In genomic region chr12:8950287-8950574, GRCh38 we compare ENCODE assay signal across 8 cellular contexts. TPM values are rescaled to one million over a fixed set of nuclear protein-coding genes. Genes with fewer than 3 reads are reported as not detected.
DNase-seq lines count a peak whose midpoint lies in the region; ATAC-seq, FAIRE-seq and TF ChIP-seq lines count a peak whose summit lies in the region.

No MANE protein-coding gene starts in this region.

- TF ChIP-seq RAD21 in HepG2 (CRISPR knock-in tag; IDR thresholded peaks at IDR 0.05), result no peak

- peak; percentile 55 for DNase-seq in NCI-H82 treated with DMSO at 0.1 percent for 48 hours (lab: John Stamatoyannopoulos, UW; ENCODE audit: unreplicated experiment)
- no peak for DNase-seq in NCI-H82 (lab: John Stamatoyannopoulos, UW)
- no peak for DNase-seq in activated naive CD8-positive, alpha-beta T cell treated with anti-CD3 and anti-CD28 coated beads, Interleukin-2, amount 10 ng/mL, durations not matched to agents 7 days and 5 days
- no peak for DNase-seq in HepG2 (ENCODE audit: low spot score)
- DNase-seq in type B pancreatic cell (ENCODE audit: extremely low spot score, unreplicated experiment), result no peak
- no peak for DNase-seq in putamen (ENCODE audit: low spot score)

- intact Hi-C loops in HepG2 (cut with micrococcal nuclease; ENCODE audit: unreplicated experiment), result loop anchor here (1.0 kb wide), 1 partner anchor 89 kb away; no protein-coding TSS in a partner anchor

- H3K36me3 ChIP-seq in HepG2 (replicated peaks in 1 of 2; ENCODE audit: control insufficient read depth in 1 of 2, insufficient read depth in 2 of 2, low read length in 2 of 2), result peaks cover 2 to 11% of the 10 kb centered on the region in 2 experiments; a peak in 4 of 5 replicates

- H3K9ac ChIP-seq in HepG2 (ENCODE audit: insufficient read depth, low read depth, low read length), result peak overlapping the region; percentile 90

- H3K9me3 ChIP-seq in HepG2 (ENCODE audit: low read length), result no peaks in the 10 kb centered on the region; the same call in 1 of the 2 replicates

- no peaks in the 10 kb centered on the region; a peak in 1 of 5 replicates for H3K27me3 ChIP-seq in HepG2 (ENCODE audit: control insufficient read depth in 1 of 2, insufficient read depth in 2 of 2, low read length in 2 of 2)

- TF ChIP-seq CTCF in HepG2 (CRISPR knock-in tag; IDR thresholded peaks at IDR 0.05) (no peak), type B pancreatic cell (conservative IDR thresholded peaks at IDR 0.05) (no peak)

- H3K27me3 Mint-ChIP-seq in activated naive CD8-positive, alpha-beta T cell treated with anti-CD3 and anti-CD28 coated beads, Interleukin-2, amount 10 ng/mL, durations not matched to agents 7 days and 5 days, result no peaks in the 10 kb centered on the region
- H3K27me3 Mint-ChIP-seq in type B pancreatic cell, result no peaks in the 10 kb centered on the region

- peak overlapping the region; percentile 91 for H3K27ac Mint-ChIP-seq in activated naive CD8-positive, alpha-beta T cell treated with anti-CD3 and anti-CD28 coated beads, Interleukin-2, amount 10 ng/mL, durations not matched to agents 7 days and 5 days
- peak overlapping the region; percentile 98 for H3K27ac Mint-ChIP-seq in type B pancreatic cell

- peak overlapping the region; percentile 93 for H3K27ac ChIP-seq in HepG2 (ENCODE audit: extremely low read length, insufficient read depth, low read length)

- WGBS in HepG2 (ENCODE audit: low lambda C conversion rate), result 0% methylated on average over 7 of the region's 7 CpGs

- no peak for TF ChIP-seq POLR2A in HepG2 (IDR thresholded peaks at IDR 0.05; ENCODE audit: insufficient read depth in 1 of 2, low read depth in 2 of 2, low read length in 2 of 2)

- peaks cover 48% of the 10 kb centered on the region for H3K4me1 Mint-ChIP-seq in activated naive CD8-positive, alpha-beta T cell treated with anti-CD3 and anti-CD28 coated beads, Interleukin-2, amount 10 ng/mL, durations not matched to agents 7 days and 5 days
- peaks cover 4% of the 10 kb centered on the region for H3K4me1 Mint-ChIP-seq in type B pancreatic cell (ENCODE audit: unreplicated experiment)

- peak overlapping the region; percentile 90 for H3K4me2 ChIP-seq in HepG2 (ENCODE audit: low read depth, low read length)

- H4K20me1 ChIP-seq in HepG2 (ENCODE audit: insufficient read depth, low read length), result no peaks in the 10 kb centered on the region

- BruUV-seq in HepG2 (replicated peaks; lab: Mats Ljungman, UMichigan), result TSS peak; percentile 74

- H2AFZ ChIP-seq in HepG2 (ENCODE audit: low read length), result peak overlapping the region; percentile 100

- peaks cover 36% of the 10 kb centered on the region for H3K79me2 ChIP-seq in HepG2 (ENCODE audit: insufficient read depth, low read length)

- H3K36me3 Mint-ChIP-seq in activated naive CD8-positive, alpha-beta T cell treated with anti-CD3 and anti-CD28 coated beads, Interleukin-2, amount 10 ng/mL, durations not matched to agents 7 days and 5 days, result peaks cover 23% of the 10 kb centered on the region
- H3K36me3 Mint-ChIP-seq in type B pancreatic cell, result peaks cover 32% of the 10 kb centered on the region

- CTCF ChIA-PET in HepG2 (lab: Yijun Ruan, JAX; ENCODE audit: low intra/inter-chr PET ratio, low total read pairs), result interaction anchor here (1.6 kb wide), 1 partner anchor 89 kb away, joined by 5 read pairs; no protein-coding TSS in a partner anchor

- H3K4me3 Mint-ChIP-seq in activated naive CD8-positive, alpha-beta T cell treated with anti-CD3 and anti-CD28 coated beads, Interleukin-2, amount 10 ng/mL, durations not matched to agents 7 days and 5 days, result peak overlapping the region; percentile 93
- H3K4me3 Mint-ChIP-seq in type B pancreatic cell, result peak overlapping the region; percentile 95

- peak overlapping the region; percentile 81 to 89 (median 86) for H3K4me3 ChIP-seq in HepG2 (replicated peaks in 1 of 3; ENCODE audit: insufficient read depth in 1 of 3, low read depth in 2 of 3, low read length in 3 of 3)

- H3K4me1 ChIP-seq in HepG2 (ENCODE audit: insufficient read depth, low read length), result peaks cover 30% of the 10 kb centered on the region

- POLR2A ChIA-PET in activated naive CD8-positive, alpha-beta T cell treated with anti-CD3 and anti-CD28 coated beads, Interleukin-2, amount 10 ng/mL, durations not matched to agents 7 days and 5 days (lab: Charles Lee), result interaction anchor here (0.8 to 2.5 kb wide), 10 partner anchors 34 to 114 kb away, joined by 3 to 17 read pairs (median 7); partner anchors contain the start of gene PHC1
- POLR2A ChIA-PET in HepG2 (lab: Yijun Ruan, JAX), result interaction anchor here (1.1 to 2.4 kb wide), 7 partner anchors 8 to 166 kb away, joined by 3 to 27 read pairs (median 6); partner anchors contain the start of genes A2M and PHC1

- ATAC-seq in HG03378 (IDR thresholded peaks at IDR 0.05; ENCODE audit: unreplicated experiment) (peak; percentile 15), HepG2 (peak; percentile 28), HG03521 (IDR thresholded peaks at IDR 0.05; ENCODE audit: unreplicated experiment) (no peak)
- ATAC-seq in activated naive CD8-positive, alpha-beta T cell treated with anti-CD3 and anti-CD28 coated beads, Interleukin-2, amount 10 ng/mL, durations not matched to agents 7 days and 5 days (ENCODE audit: low read depth), result no peak

- no peak for FAIRE-seq in HepG2 (lab: Jason Lieb, UNC)

- in situ Hi-C loops in HepG2 (cut with HindIII; ENCODE audit: extremely low pct_ligation_motif_present, low pct_unique_long_range_greater_than_20kb), result no loop called here

- TF ChIP-seq EP300 in HepG2 (IDR thresholded peaks at IDR 0.05; ENCODE audit: low read depth in 2 of 2, low read length in 2 of 2), result no peak
- TF ChIP-seq EP300 in HepG2 (CRISPR knock-in tag; IDR thresholded peaks at IDR 0.05; ENCODE audit: borderline replicate concordance), result no peak

- peaks cover 11% of the 10 kb centered on the region for H3K9me3 Mint-ChIP-seq in activated naive CD8-positive, alpha-beta T cell treated with anti-CD3 and anti-CD28 coated beads, Interleukin-2, amount 10 ng/mL, durations not matched to agents 7 days and 5 days
- no peaks in the 10 kb centered on the region for H3K9me3 Mint-ChIP-seq in type B pancreatic cell

RNA-seq across cellular contexts. Expression of gene M6PR, which starts 0.8 kb away (rescaled TPM):
- 100 to 1,000 TPM; 183 to 192 TPM for total RNA-seq in activated naive CD8-positive, alpha-beta T cell treated with anti-CD3 and anti-CD28 coated beads, Interleukin-2, amount 10 ng/mL, durations not matched to agents 7 days and 5 days
- total RNA-seq in HepG2 (2016; rRNA removed; fragmentation: Illumina TruSeq; extraction: Trizol), result 68.5 and 127 TPM in 2 replicates
- total RNA-seq in HepG2 (2016; cell fraction: cytosol; rRNA removed; fragmentation: Illumina TruSeq; extraction: Trizol; ENCODE audit: low read depth), result 36.4 and 46.3 TPM in 2 replicates
- 82.3 and 126 TPM in 2 replicates for total RNA-seq in HepG2 (2016; cell fraction: insoluble cytoplasmic fraction; rRNA removed; fragmentation: Illumina TruSeq; extraction: Trizol)
- total RNA-seq in HepG2 (2016; cell fraction: membrane; rRNA removed; fragmentation: Illumina TruSeq; extraction: Trizol), result 62.4 and 64.9 TPM in 2 replicates
- 126 and 143 TPM in 2 replicates for total RNA-seq in HepG2 (2016; cell fraction: nucleus; rRNA removed; fragmentation: Illumina TruSeq; extraction: Trizol)
- polyA plus RNA-seq in HepG2 (2011; rRNA removed), result 90.5 and 98.2 TPM in 2 replicates
- polyA plus RNA-seq in HepG2 (2011; cell fraction: cytosol; rRNA removed), result 61.4 and 84.5 TPM in 2 replicates
- 91.0 and 114 TPM in 2 replicates for polyA plus RNA-seq in HepG2 (2011; cell fraction: nucleus; rRNA removed)
- polyA plus RNA-seq in HepG2 (2012), result 68.5 and 69.2 TPM in 2 replicates
- polyA plus RNA-seq in HepG2 (2016; cell fraction: cytosol; fragmentation: Illumina TruSeq; extraction: Trizol; ENCODE audit: low read depth), result 22.0 and 27.6 TPM in 2 replicates
- polyA plus RNA-seq in HepG2 (2016; cell fraction: insoluble cytoplasmic fraction; fragmentation: Illumina TruSeq; extraction: Trizol; ENCODE audit: low read depth), result 60.7 and 70.5 TPM in 2 replicates
- 40.1 and 44.7 TPM in 2 replicates for polyA plus RNA-seq in HepG2 (2016; cell fraction: membrane; fragmentation: Illumina TruSeq; extraction: Trizol; ENCODE audit: low read depth)
- 178 and 205 TPM in 2 replicates for polyA plus RNA-seq in HepG2 (2016; cell fraction: nucleus; fragmentation: Illumina TruSeq; extraction: Trizol; ENCODE audit: insufficient read depth, low read depth)
- polyA minus RNA-seq in HepG2 (2011; rRNA and poly(A)+ RNA removed; ENCODE audit: low replicate concordance), result 167 and 331 TPM in 2 replicates
- 67.1 and 75.4 TPM in 2 replicates for polyA minus RNA-seq in HepG2 (2011; cell fraction: cytosol; rRNA and poly(A)+ RNA removed)
- 64.4 and 78.3 TPM in 2 replicates for polyA minus RNA-seq in HepG2 (2011; cell fraction: nucleus; rRNA and poly(A)+ RNA removed)
- 129 and 264 TPM in 2 replicates for total RNA-seq in type B pancreatic cell (ENCODE audit: low replicate concordance)

RNA-seq across cellular contexts. Expression of gene PHC1, which starts 35.9 kb away (rescaled TPM):
- total RNA-seq in activated naive CD8-positive, alpha-beta T cell treated with anti-CD3 and anti-CD28 coated beads, Interleukin-2, amount 10 ng/mL, durations not matched to agents 7 days and 5 days, result 10 to 100 TPM; 20.6 to 23.9 TPM
- total RNA-seq in HepG2 (2016; rRNA removed; fragmentation: Illumina TruSeq; extraction: Trizol) (9.4 and 12.5 TPM in 2 replicates), type B pancreatic cell (ENCODE audit: low replicate concordance) (80.8 and 107 TPM in 2 replicates)
- total RNA-seq in HepG2 (2016; cell fraction: cytosol; rRNA removed; fragmentation: Illumina TruSeq; extraction: Trizol; ENCODE audit: low read depth), result 3.5 and 4.3 TPM in 2 replicates
- total RNA-seq in HepG2 (2016; cell fraction: insoluble cytoplasmic fraction; rRNA removed; fragmentation: Illumina TruSeq; extraction: Trizol), result 9.1 and 10.8 TPM in 2 replicates
- 15.0 and 16.0 TPM in 2 replicates for total RNA-seq in HepG2 (2016; cell fraction: membrane; rRNA removed; fragmentation: Illumina TruSeq; extraction: Trizol)
- 6.0 and 10.3 TPM in 2 replicates for total RNA-seq in HepG2 (2016; cell fraction: nucleus; rRNA removed; fragmentation: Illumina TruSeq; extraction: Trizol)
- polyA plus RNA-seq in HepG2 (2011; rRNA removed), result 35.0 and 36.6 TPM in 2 replicates
- 18.0 and 18.2 TPM in 2 replicates for polyA plus RNA-seq in HepG2 (2011; cell fraction: cytosol; rRNA removed)
- 92.3 and 99.0 TPM in 2 replicates for polyA plus RNA-seq in HepG2 (2011; cell fraction: nucleus; rRNA removed)
- 12.2 and 13.4 TPM in 2 replicates for polyA plus RNA-seq in HepG2 (2012)
- polyA plus RNA-seq in HepG2 (2016; cell fraction: cytosol; fragmentation: Illumina TruSeq; extraction: Trizol; ENCODE audit: low read depth), result 2.5 and 3.8 TPM in 2 replicates
- polyA plus RNA-seq in HepG2 (2016; cell fraction: insoluble cytoplasmic fraction; fragmentation: Illumina TruSeq; extraction: Trizol; ENCODE audit: low read depth), result 7.7 and 13.3 TPM in 2 replicates
- 10.0 and 11.8 TPM in 2 replicates for polyA plus RNA-seq in HepG2 (2016; cell fraction: membrane; fragmentation: Illumina TruSeq; extraction: Trizol; ENCODE audit: low read depth)
- 21.0 and 24.1 TPM in 2 replicates for polyA plus RNA-seq in HepG2 (2016; cell fraction: nucleus; fragmentation: Illumina TruSeq; extraction: Trizol; ENCODE audit: insufficient read depth, low read depth)
- 15.0 and 39.5 TPM in 2 replicates for polyA minus RNA-seq in HepG2 (2011; rRNA and poly(A)+ RNA removed; ENCODE audit: low replicate concordance)
- 12.2 and 13.7 TPM in 2 replicates for polyA minus RNA-seq in HepG2 (2011; cell fraction: cytosol; rRNA and poly(A)+ RNA removed)
- 9.3 and 12.3 TPM in 2 replicates for polyA minus RNA-seq in HepG2 (2011; cell fraction: nucleus; rRNA and poly(A)+ RNA removed)

RNA-seq across cellular contexts. Expression of gene KLRG1, which starts 39.1 kb away (rescaled TPM):
- 10 to 100 TPM; 14.4 to 16.1 TPM for total RNA-seq in activated naive CD8-positive, alpha-beta T cell treated with anti-CD3 and anti-CD28 coated beads, Interleukin-2, amount 10 ng/mL, durations not matched to agents 7 days and 5 days
- 1.2 and 1.6 TPM in 2 replicates for total RNA-seq in HepG2 (2016; rRNA removed; fragmentation: Illumina TruSeq; extraction: Trizol)
- 1.3 TPM in 1 of 2 replicates, not detected in the other for total RNA-seq in HepG2 (2016; cell fraction: cytosol; rRNA removed; fragmentation: Illumina TruSeq; extraction: Trizol; ENCODE audit: low read depth)
- total RNA-seq in HepG2 (2016; cell fraction: insoluble cytoplasmic fraction; rRNA removed; fragmentation: Illumina TruSeq; extraction: Trizol), result 0.91 and 1.3 TPM in 2 replicates
- total RNA-seq in HepG2 (2016; cell fraction: membrane; rRNA removed; fragmentation: Illumina TruSeq; extraction: Trizol), result 0.87 and 1.3 TPM in 2 replicates
- total RNA-seq in HepG2 (2016; cell fraction: nucleus; rRNA removed; fragmentation: Illumina TruSeq; extraction: Trizol), result 1.4 and 1.8 TPM in 2 replicates
- polyA plus RNA-seq in HepG2 (2011; rRNA removed), result 0.51 and 1.7 TPM in 2 replicates
- polyA plus RNA-seq in HepG2 (2011; cell fraction: cytosol; rRNA removed), result 0.52 and 0.58 TPM in 2 replicates
- polyA plus RNA-seq in HepG2 (2011; cell fraction: nucleus; rRNA removed), result 0.66 and 1.4 TPM in 2 replicates
- polyA plus RNA-seq in HepG2 (2012), result 0.49 and 0.91 TPM in 2 replicates
- polyA plus RNA-seq in HepG2 (2016; cell fraction: cytosol; fragmentation: Illumina TruSeq; extraction: Trizol; ENCODE audit: low read depth), result 0.19 and 0.29 TPM in 2 replicates
- 1.1 and 1.9 TPM in 2 replicates for polyA plus RNA-seq in HepG2 (2016; cell fraction: insoluble cytoplasmic fraction; fragmentation: Illumina TruSeq; extraction: Trizol; ENCODE audit: low read depth)
- 1.2 TPM in 2 replicates for polyA plus RNA-seq in HepG2 (2016; cell fraction: membrane; fragmentation: Illumina TruSeq; extraction: Trizol; ENCODE audit: low read depth)
- polyA plus RNA-seq in HepG2 (2016; cell fraction: nucleus; fragmentation: Illumina TruSeq; extraction: Trizol; ENCODE audit: insufficient read depth, low read depth), result 0.57 and 1.5 TPM in 2 replicates
- 0.56 and 1.6 TPM in 2 replicates for polyA minus RNA-seq in HepG2 (2011; rRNA and poly(A)+ RNA removed; ENCODE audit: low replicate concordance)
- 0.69 TPM in 1 of 2 replicates, not detected in the other for polyA minus RNA-seq in HepG2 (2011; cell fraction: cytosol; rRNA and poly(A)+ RNA removed)
- polyA minus RNA-seq in HepG2 (2011; cell fraction: nucleus; rRNA and poly(A)+ RNA removed), result 0.64 and 0.87 TPM in 2 replicates
- 1.6 and 4.4 TPM in 2 replicates for total RNA-seq in type B pancreatic cell (ENCODE audit: low replicate concordance)

Comparison
In these comparisons a context has a peak if more than half of its experiments do, and no peak if none do; other contexts are left out.
1. ATAC-seq: peak in HG03378 (single experiment) and HepG2 (single experiment); none in activated naive CD8-positive, alpha-beta T cell treated with anti-CD3 and anti-CD28 coated beads, Interleukin-2, amount 10 ng/mL, durations not matched to agents 7 days and 5 days (single experiment) and HG03521 (single experiment).